In the genomic region with DNA sequence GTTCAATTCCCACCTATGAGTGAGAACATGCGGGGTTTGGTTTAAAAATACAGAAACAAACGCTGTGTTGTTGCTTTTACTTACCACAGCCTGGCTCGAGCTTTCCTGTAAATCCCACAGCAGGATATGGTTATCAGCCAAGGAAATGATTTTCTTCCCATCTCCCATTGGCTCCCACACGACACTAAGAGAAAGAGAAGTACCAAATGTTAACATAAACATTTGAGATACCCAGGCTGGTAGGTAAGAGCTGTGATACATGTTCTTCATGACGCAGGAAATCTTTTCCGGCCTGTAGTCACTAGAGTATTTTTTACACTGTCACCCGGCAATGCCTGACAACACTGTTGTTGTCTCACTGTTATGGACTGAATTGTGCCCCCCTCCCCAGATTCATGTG, we compare ENCODE assay signal across 24 cellular contexts.
DNase-seq lines count a peak whose midpoint lies in the region; ATAC-seq, FAIRE-seq and TF ChIP-seq lines count a peak whose summit lies in the region.
"Had no signal": no experiment of that assay in that cellular context is flagged by ENCODE, and none has a peak within 500 bp of the region (broad histone marks: within the 10 kb centered on the region; RNA-seq: fewer than 3 reads in every experiment).

No MANE protein-coding gene starts in this region.

- H4K5ac ChIP-seq in H1 (ENCODE audit: insufficient read length, low read depth, low read length) = no peak overlapping the region

- no peak overlapping the region for H4K91ac ChIP-seq in H1 (replicated peaks; ENCODE audit: insufficient read length, low read length)

- TF ChIP-seq RAD21 in H1 (IDR thresholded peaks at IDR 0.05 in 1 of 2, conservative IDR thresholded peaks at IDR 0.05 in 1 of 2; ENCODE audit: low read depth in 2 of 2, low read length in 2 of 2) = no peak

- 90% methylated on average over 7 of the region's 7 CpGs; no CpG with 5 or more reads in 1 of the 2 experiments for WGBS in H1 (ENCODE audit: extremely low coverage in 1 of 2, insufficient coverage in 1 of 2, insufficient read length in 1 of 2, insufficient replicate concordance in 2 of 2, low coverage in 1 of 2, low lambda C conversion rate in 2 of 2, missing lambda C conversion rate in 1 of 2), 2 experiments

- TF ChIP-seq POLR2A in H1 (IDR thresholded peaks at IDR 0.05; ENCODE audit: control extremely low read depth in 1 of 2, low read depth in 2 of 2, low read length in 2 of 2) = no peak

- intact Hi-C loops in PC-9 (cut with micrococcal nuclease; ENCODE audit: unreplicated experiment) = no loop called here

- CTCF ChIA-PET in H1 (lab: Charles Lee; ENCODE audit: partially characterized antibody) = no interaction called here
- CTCF ChIA-PET in PC-9 (lab: Charles Lee) = no interaction called here

- H3K9me3 Mint-ChIP-seq in osteocyte (ENCODE audit: unreplicated experiment) = no peaks in the 10 kb centered on the region
- H3K9me3 Mint-ChIP-seq: CD8-positive, alpha-beta memory T cell had no signal

- H3K9me3 ChIP-seq in Karpas-422 (ENCODE audit: low read length) (no peaks in the 10 kb centered on the region), H1 (ENCODE audit: insufficient read depth in 2 of 2, low read depth in 1 of 2, low read length in 1 of 2) (no peaks in the 10 kb centered on the region), PC-9 (ENCODE audit: insufficient read depth, low read depth) (no peaks in the 10 kb centered on the region)
- H3K9me3 ChIP-seq: SJSA1 had no signal

- H2AFZ ChIP-seq in Karpas-422 (ENCODE audit: low read length) = no peak overlapping the region
- H2AFZ ChIP-seq in H1 (ENCODE audit: low read length) = no peak overlapping the region
- no peak overlapping the region for H2AFZ ChIP-seq in PC-9

- TF ChIP-seq CTCF in H1 (IDR thresholded peaks at IDR 0.05; ENCODE audit: control extremely low read depth in 1 of 3, insufficient read depth in 1 of 3, low read depth in 1 of 3, low read length in 3 of 3) (no peak), osteocyte (IDR thresholded peaks at IDR 0.05) (no peak), PC-9 (conservative IDR thresholded peaks at IDR 0.05) (no peak)

- H3K4me1 ChIP-seq in Karpas-422 (ENCODE audit: low read length) (peaks cover 30% of the 10 kb centered on the region), H1 (replicated peaks in 1 of 4; ENCODE audit: control insufficient read depth in 3 of 4, insufficient read depth in 4 of 4, low read length in 3 of 4) (peaks cover 0 to 7% (median 0%) of the 10 kb centered on the region in 4 experiments; a peak in 1 of 7 replicates), PC-9 (replicated peaks; ENCODE audit: insufficient read depth) (no peaks in the 10 kb centered on the region)
- H3K4me1 ChIP-seq: SJSA1 had no signal

- DNase-seq in activated CD8-positive, alpha-beta memory T cell treated with anti-CD3 and anti-CD28 coated beads for 24 hours = peak; percentile 19
- no peak for DNase-seq in activated CD8-positive, alpha-beta memory T cell treated with anti-CD3 and anti-CD28 coated beads, Interleukin-2, amount 50 U/mL, for 48 hours
- DNase-seq in Karpas-422 (no peak), H1 (ENCODE audit: low read depth in 1 of 2, low spot score in 2 of 2) (no peak), osteocyte (ENCODE audit: extremely low spot score, unreplicated experiment) (peak; percentile 34), ecto neural progenitor cell (ENCODE audit: low spot score) (no peak), PC-9 (no peak)
- DNase-seq: AML-193; C1 segment of cervical spinal cord; Calu3; CD8-positive, alpha-beta memory T cell; DMS153; GOT3; IMR-90; MV-4-11; NCI-H1105 treated with DMSO at 0.1 percent for 48 hours; NCI-H2029 treated with DMSO at 0.1 percent for 48 hours; NCI-H524 treated with DMSO at 0.1 percent for 48 hours; OCI-M1 had no signal

- no peak overlapping the region for H4K8ac ChIP-seq in H1 (ENCODE audit: extremely low read depth, insufficient read depth, low read length)

- peak overlapping the region; percentile 9; the same call in 1 of the 2 replicates for H2BK12ac ChIP-seq in H1 (ENCODE audit: low read depth, low read length)

- BruUV-seq in PC-9 (replicated peaks; lab: Mats Ljungman, UMichigan) = no TSS peak

- ATAC-seq in GM18498 (IDR thresholded peaks at IDR 0.05; ENCODE audit: unreplicated experiment) = no peak
- ATAC-seq: HCT116, Right ventricle myocardium inferior had no signal

- H3K79me2 ChIP-seq in Karpas-422 (ENCODE audit: low read length) (peaks cover 45% of the 10 kb centered on the region), H1 (ENCODE audit: control insufficient read depth in 1 of 2, insufficient read depth in 2 of 2, low read length in 2 of 2) (peaks cover 0 to 6% of the 10 kb centered on the region in 2 experiments; a peak in 2 of 4 replicates), PC-9 (ENCODE audit: low read depth) (0 out of 2 replicates have a peak, but pooled peaks cover 4% of the 10 kb centered on the region)

- no peak overlapping the region for H3K18ac ChIP-seq in H1 (ENCODE audit: extremely low read depth, low read length)

- no peaks in the 10 kb centered on the region for H3K9me2 ChIP-seq in Karpas-422 (replicated peaks; ENCODE audit: insufficient read depth, low read length)
- H3K9me2 ChIP-seq in PC-9 (ENCODE audit: insufficient read depth) = no peaks in the 10 kb centered on the region

- peaks cover 8% of the 10 kb centered on the region; the same call in 1 of the 2 replicates for H3F3A ChIP-seq in PC-9 (ENCODE audit: insufficient read depth, low read depth)

- 0 out of 2 replicates have a peak overlapping the region, but pooled peaks have one; percentile 66 for H2BK5ac ChIP-seq in H1 (ENCODE audit: low read depth, low read length)

- no peak overlapping the region for H2BK15ac ChIP-seq in H1 (ENCODE audit: low read length)

- H3K79me1 ChIP-seq in H1 (ENCODE audit: low read depth, low read length) = no peaks in the 10 kb centered on the region

- no peak overlapping the region for H2BK120ac ChIP-seq in H1 (replicated peaks; ENCODE audit: low read depth, low read length)

- H4K20me1 ChIP-seq in Karpas-422 (ENCODE audit: insufficient read depth, low read depth, low read length) (no peaks in the 10 kb centered on the region), H1 (replicated peaks in 1 of 2; ENCODE audit: control insufficient read depth in 1 of 2, insufficient read depth in 2 of 2, low read length in 2 of 2) (peaks cover 0 to 4% of the 10 kb centered on the region in 2 experiments), PC-9 (ENCODE audit: insufficient read depth) (peaks cover 17% of the 10 kb centered on the region; the same call in 1 of the 2 replicates)

- no peak overlapping the region for H3K4ac ChIP-seq in H1 (replicated peaks; ENCODE audit: insufficient read length, low read depth, low read length)

- no peak overlapping the region for H3K27ac Mint-ChIP-seq in osteocyte (ENCODE audit: unreplicated experiment)

- H3K23me2 ChIP-seq in H1 (ENCODE audit: low read depth, low read length) = no peaks in the 10 kb centered on the region

- H3K4me3 ChIP-seq in Karpas-422 (ENCODE audit: low read length) (no peak overlapping the region), H1 (ENCODE audit: extremely low read depth in 1 of 4, insufficient read depth in 2 of 4, low read depth in 3 of 4, low read length in 4 of 4) (no peak overlapping the region), PC-9 (no peak overlapping the region)
- H3K4me3 ChIP-seq: SJSA1 had no signal

- FAIRE-seq in H1 (lab: Jason Lieb, UNC) = no peak
- FAIRE-seq: HTR-8/SVneo had no signal

- no peak overlapping the region for H3K23ac ChIP-seq in H1 (ENCODE audit: insufficient read length)

- H3K9ac ChIP-seq in Karpas-422 (ENCODE audit: low read length) = no peak overlapping the region
- no peak overlapping the region for H3K9ac ChIP-seq in H1 (replicated peaks in 1 of 4; ENCODE audit: extremely low read depth in 1 of 4, low read depth in 3 of 4, low read length in 3 of 4)

- no peak for TF ChIP-seq EP300 in H1 (IDR thresholded peaks at IDR 0.05; ENCODE audit: borderline replicate concordance in 1 of 2, low read depth in 2 of 2, low read length in 2 of 2)

- no peak overlapping the region for H3K56ac ChIP-seq in H1 (replicated peaks; ENCODE audit: insufficient read length, low read depth, low read length)

- H3K27ac ChIP-seq in Karpas-422 (ENCODE audit: low read length) = peak overlapping the region; percentile 93
- no peak overlapping the region for H3K27ac ChIP-seq in H1 (ENCODE audit: low read depth, low read length)
- no peak overlapping the region for H3K27ac ChIP-seq in PC-9
- H3K27ac ChIP-seq: SJSA1 had no signal

- H3K36me3 ChIP-seq in Karpas-422 (ENCODE audit: insufficient read depth, low read length) (peaks cover 4% of the 10 kb centered on the region; the same call in 1 of the 2 replicates), H1 (ENCODE audit: control insufficient read depth in 2 of 4, insufficient read depth in 4 of 4, low read length in 3 of 4) (no peaks in the 10 kb centered on the region; a peak in 1 of 8 replicates), PC-9 (ENCODE audit: low read depth) (0 out of 2 replicates have a peak, but pooled peaks cover 6% of the 10 kb centered on the region)
- H3K36me3 ChIP-seq: SJSA1 had no signal

- H2AK5ac ChIP-seq in H1 (ENCODE audit: low read depth, low read length) = no peak overlapping the region

- H3K4me3 Mint-ChIP-seq in osteocyte (ENCODE audit: unreplicated experiment) = no peak overlapping the region
- H3K4me3 Mint-ChIP-seq: CD8-positive, alpha-beta memory T cell had no signal

- H2BK20ac ChIP-seq in H1 (ENCODE audit: low read length) = no peak overlapping the region

- H3K27me3 ChIP-seq in Karpas-422 (ENCODE audit: low read length) (no peaks in the 10 kb centered on the region), H1 (replicated peaks in 1 of 4; ENCODE audit: control insufficient read depth in 3 of 4, extremely low read depth in 1 of 4, insufficient read depth in 3 of 4, low read length in 3 of 4) (no peaks in the 10 kb centered on the region), PC-9 (ENCODE audit: insufficient read depth, low read depth) (no peaks in the 10 kb centered on the region)
- H3K27me3 ChIP-seq: SJSA1 had no signal

- H3K14ac ChIP-seq in H1 (ENCODE audit: insufficient read length) = no peak overlapping the region

- H3K4me1 Mint-ChIP-seq in osteocyte (ENCODE audit: unreplicated experiment) = no peaks in the 10 kb centered on the region

- POLR2A ChIA-PET in H1 (lab: Charles Lee; ENCODE audit: partially characterized antibody) = interaction anchor here (0.7 kb wide), 2 partner anchors 10 to 12 kb away, joined by 3 to 4 read pairs; no protein-coding TSS in a partner anchor
- POLR2A ChIA-PET in PC-9 (lab: Charles Lee; ENCODE audit: unreplicated experiment) = no interaction called here

- H3K36me3 Mint-ChIP-seq in osteocyte (ENCODE audit: unreplicated experiment) = peaks cover 12% of the 10 kb centered on the region

- H3K4me2 ChIP-seq in Karpas-422 (ENCODE audit: low read depth, low read length, poor library complexity, severe bottlenecking) (no peak overlapping the region), H1 (ENCODE audit: insufficient read depth in 1 of 2, low read depth in 2 of 2, low read length in 2 of 2) (no peak overlapping the region), PC-9 (no peak overlapping the region)

- H3K27me3 Mint-ChIP-seq in osteocyte (ENCODE audit: unreplicated experiment) = no peaks in the 10 kb centered on the region
- H3K27me3 Mint-ChIP-seq: CD8-positive, alpha-beta memory T cell had no signal

TF ChIP-seq in H1, 55 proteins besides CTCF, POLR2A, EP300 and RAD21 (continues in another document):
- TF ChIP-seq JUND (IDR thresholded peaks at IDR 0.05; ENCODE audit: low read length) (no peak), TCF12 (IDR thresholded peaks at IDR 0.05; ENCODE audit: low read depth, low read length) (no peak)

Comparison
In these comparisons a context has a peak if more than half of its experiments do, and no peak if none do; other contexts are left out.
1. DNase-seq: peak in activated CD8-positive, alpha-beta memory T cell treated with anti-CD3 and anti-CD28 coated beads for 24 hours (single experiment) and osteocyte (single experiment); none in activated CD8-positive, alpha-beta memory T cell treated with anti-CD3 and anti-CD28 coated beads, Interleukin-2, amount 50 U/mL, for 48 hours (single experiment), Karpas-422 (single experiment), H1 (0 of 2), ecto neural progenitor cell (single experiment) and PC-9 (0 of 2).